Comparison of ENCODE assay signal across 2 cellular contexts in genomic region chr4:69860007-69860406, GRCh38.
TF ChIP-seq lines count a peak whose summit lies in the region.

SULT1E1 (minus strand) TSS chr4:69860145; CDS start chr4:69857644, 2,501 bp downstream.

TF ChIP-seq in endothelial cell of umbilical vein, 7 proteins besides CTCF, POLR2A, EP300 and RAD21 (continued from another document):
- TF ChIP-seq MYC (IDR thresholded peaks at IDR 0.05; ENCODE audit: low read depth, low read length): no peak
TF ChIP-seq in endothelial cell of umbilical vein: peak in this region for 0.

TF ChIP-seq in liver, 16 proteins besides CTCF, POLR2A, EP300 and RAD21 (continued from another document):
- no peak for TF ChIP-seq REST (IDR thresholded peaks at IDR 0.05)
- no peak for TF ChIP-seq ZBTB33 (IDR thresholded peaks at IDR 0.05)
- no peak for TF ChIP-seq JUND (IDR thresholded peaks at IDR 0.05)
- TF ChIP-seq YY1 (IDR thresholded peaks at IDR 0.05): no peak
- no peak for TF ChIP-seq FOXA1 (IDR thresholded peaks at IDR 0.05)
